In genomic region chr9:131304676-131305366, GRCh38 we compare ENCODE assay signal across 18 cellular contexts. TPM values are rescaled to one million over a fixed set of nuclear protein-coding genes. Genes with fewer than 3 reads are reported as not detected.
DNase-seq lines count a peak whose midpoint lies in the region; ATAC-seq and TF ChIP-seq lines count a peak whose summit lies in the region.
"Had no signal": no experiment of that assay in that cellular context is flagged by ENCODE, and none has a peak within 500 bp of the region (broad histone marks: within the 10 kb centered on the region; RNA-seq: fewer than 3 reads in every experiment).

No MANE protein-coding gene starts in this region.

- H3K9me3 ChIP-seq in right atrium auricular region: no peaks in the 10 kb centered on the region
- no peaks in the 10 kb centered on the region for H3K9me3 ChIP-seq in heart right ventricle
- H3K9me3 ChIP-seq: testis had no signal

- H3K36me3 ChIP-seq in right atrium auricular region (no peaks in the 10 kb centered on the region), heart right ventricle (peaks cover 0 to 14% (median 0%) of the 10 kb centered on the region in 9 donors)
- H3K36me3 ChIP-seq: brain microvascular endothelial cell had no signal

- peaks cover 0 to 26% of the 10 kb centered on the region in 2 donors for H3K4me1 ChIP-seq in right atrium auricular region
- H3K4me1 ChIP-seq in heart right ventricle: peaks cover 0 to 62% (median 20%) of the 10 kb centered on the region in 9 donors
- H3K4me1 ChIP-seq: testis had no signal

- no peak for TF ChIP-seq CTCF in right atrium auricular region (IDR thresholded peaks at IDR 0.05)
- TF ChIP-seq CTCF in heart right ventricle (IDR thresholded peaks at IDR 0.05): no peak
- no peak for TF ChIP-seq CTCF in fibroblast of villous mesenchyme (IDR thresholded peaks at IDR 0.05; ENCODE audit: insufficient read depth, low read depth, low read length)

- intact Hi-C loops in heart right ventricle (cut with DNase I): no loop called here

- no peak overlapping the region for H3K4me3 ChIP-seq in right atrium auricular region
- H3K4me3 ChIP-seq in heart right ventricle: no peak overlapping the region
- H3K4me3 ChIP-seq in fibroblast of villous mesenchyme (ENCODE audit: low read depth, low read length): no peak overlapping the region
- H3K4me3 ChIP-seq: testis had no signal

- H3K27me3 ChIP-seq in right atrium auricular region (no peaks in the 10 kb centered on the region), heart right ventricle (no peaks in the 10 kb centered on the region)
- H3K27me3 ChIP-seq: brain microvascular endothelial cell, testis had no signal

- peak overlapping the region; percentile 87 to 93 for H3K27ac ChIP-seq in right atrium auricular region
- peak overlapping the region in 5 of 10 donors; percentile 27 to 92 (median 44) for H3K27ac ChIP-seq in heart right ventricle
- H3K27ac ChIP-seq: brain microvascular endothelial cell, HL-60, testis had no signal

- no peak for DNase-seq in right atrium auricular region (ENCODE audit: low spot score)
- DNase-seq in heart right ventricle: no peak
- peak; percentile 24 for DNase-seq in fibroblast of villous mesenchyme (ENCODE audit: low read depth)
- no peak for DNase-seq in NCI-H1694 treated with DMSO at 0.1 percent for 48 hours (lab: John Stamatoyannopoulos, UW)
- DNase-seq: activated B cell treated with CpG ODN at 0.5 μM for 24 hours; brain microvascular endothelial cell; Kasumi-1; left ventricle myocardium superior; NCI-H1436; NCI-H446 treated with DMSO at 0.1 percent for 48 hours; stimulated activated CD4-positive, alpha-beta T cell treated with anti-CD3 and anti-CD28 coated beads, Interleukin-2, amount 100 ng/mL, for 24 hours; SW 1271; testis had no signal

- WGBS in heart right ventricle, 2 donors: 80 to 82% methylated on average over 19 of the region's 19 CpGs

- ATAC-seq in heart right ventricle (no peak), HG02884 (IDR thresholded peaks at IDR 0.05; ENCODE audit: unreplicated experiment) (no peak), GM18867 (IDR thresholded peaks at IDR 0.05; ENCODE audit: unreplicated experiment) (no peak), HG02759 (IDR thresholded peaks at IDR 0.05; ENCODE audit: unreplicated experiment) (no peak)
- ATAC-seq: left ventricle myocardium superior had no signal

TF ChIP-seq in PFSK-1, 5 proteins besides CTCF, POLR2A, EP300 and RAD21:
- no peak for TF ChIP-seq TAF1 (IDR thresholded peaks at IDR 0.05; ENCODE audit: borderline replicate concordance, insufficient read depth, low read length)
- TF ChIP-seq, protein P1, sequence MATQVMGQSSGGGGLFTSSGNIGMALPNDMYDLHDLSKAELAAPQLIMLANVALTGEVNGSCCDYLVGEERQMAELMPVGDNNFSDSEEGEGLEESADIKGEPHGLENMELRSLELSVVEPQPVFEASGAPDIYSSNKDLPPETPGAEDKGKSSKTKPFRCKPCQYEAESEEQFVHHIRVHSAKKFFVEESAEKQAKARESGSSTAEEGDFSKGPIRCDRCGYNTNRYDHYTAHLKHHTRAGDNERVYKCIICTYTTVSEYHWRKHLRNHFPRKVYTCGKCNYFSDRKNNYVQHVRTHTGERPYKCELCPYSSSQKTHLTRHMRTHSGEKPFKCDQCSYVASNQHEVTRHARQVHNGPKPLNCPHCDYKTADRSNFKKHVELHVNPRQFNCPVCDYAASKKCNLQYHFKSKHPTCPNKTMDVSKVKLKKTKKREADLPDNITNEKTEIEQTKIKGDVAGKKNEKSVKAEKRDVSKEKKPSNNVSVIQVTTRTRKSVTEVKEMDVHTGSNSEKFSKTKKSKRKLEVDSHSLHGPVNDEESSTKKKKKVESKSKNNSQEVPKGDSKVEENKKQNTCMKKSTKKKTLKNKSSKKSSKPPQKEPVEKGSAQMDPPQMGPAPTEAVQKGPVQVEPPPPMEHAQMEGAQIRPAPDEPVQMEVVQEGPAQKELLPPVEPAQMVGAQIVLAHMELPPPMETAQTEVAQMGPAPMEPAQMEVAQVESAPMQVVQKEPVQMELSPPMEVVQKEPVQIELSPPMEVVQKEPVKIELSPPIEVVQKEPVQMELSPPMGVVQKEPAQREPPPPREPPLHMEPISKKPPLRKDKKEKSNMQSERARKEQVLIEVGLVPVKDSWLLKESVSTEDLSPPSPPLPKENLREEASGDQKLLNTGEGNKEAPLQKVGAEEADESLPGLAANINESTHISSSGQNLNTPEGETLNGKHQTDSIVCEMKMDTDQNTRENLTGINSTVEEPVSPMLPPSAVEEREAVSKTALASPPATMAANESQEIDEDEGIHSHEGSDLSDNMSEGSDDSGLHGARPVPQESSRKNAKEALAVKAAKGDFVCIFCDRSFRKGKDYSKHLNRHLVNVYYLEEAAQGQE (IDR thresholded peaks at IDR 0.05; ENCODE audit: insufficient read depth in 1 of 2, low read depth in 2 of 2, low read length in 2 of 2): no peak
- TF ChIP-seq POLR2AphosphoS5 (IDR thresholded peaks at IDR 0.05; ENCODE audit: low read depth, low read length): no peak
- no peak for TF ChIP-seq SIN3A (IDR thresholded peaks at IDR 0.05; ENCODE audit: borderline replicate concordance, insufficient read depth, low read length)
- TF ChIP-seq FOXP2 (optimal IDR thresholded peaks at IDR 0.05; ENCODE audit: borderline replicate concordance, extremely low read depth, extremely low read length, insufficient read depth): peak; percentile 55

RNA-seq across cellular contexts. Expression of gene PLPP7, which starts 15.3 kb away (rescaled TPM):
- total RNA-seq in right atrium auricular region: 100 to 1,000 TPM; 124 to 216 TPM
- total RNA-seq in heart right ventricle: 100 to 1,000 TPM in 5 of 10 donors, 10 to 100 TPM in 5; 76.1 to 140 (median 102) TPM
- 100 to 1,000 TPM in 1 of 2 donors, 10 to 100 TPM in 1; 42.6 to 129 TPM for polyA plus RNA-seq in heart right ventricle
- polyA plus RNA-seq in PFSK-1 (2012; ENCODE audit: insufficient read length, low read depth): 2.6 TPM
- total RNA-seq in fibroblast of villous mesenchyme: 8.2 and 10.0 TPM in 2 replicates

RNA-seq across cellular contexts. Expression of gene FAM78A, which starts 28.5 kb away (rescaled TPM):
- 10 to 100 TPM; 31.8 to 55.3 TPM for total RNA-seq in right atrium auricular region
- 10 to 100 TPM; 21.0 to 53.1 (median 32.3) TPM for total RNA-seq in heart right ventricle
- 10 to 100 TPM in 1 of 2 donors, 1 to 10 TPM in 1; 7.0 to 27.3 TPM for polyA plus RNA-seq in heart right ventricle
- polyA plus RNA-seq in PFSK-1 (2012; ENCODE audit: insufficient read length, low read depth): 5.4 TPM
- total RNA-seq in fibroblast of villous mesenchyme: under 0.01 and 0.43 TPM in 2 replicates

Comparison
In these comparisons a context has a peak if more than half of its experiments do, and no peak if none do; other contexts are left out.
1. RNA of gene FAM78A, which starts 28.5 kb away (total RNA-seq): 31.8 to 55.3 TPM in right atrium auricular region and 21.0 to 53.1 TPM in heart right ventricle; under 0.01 to 0.43 TPM in fibroblast of villous mesenchyme; every median in the first group is over 10 times any median in the second.